ENCODE assay signal across 28 cellular contexts in the genomic region with DNA sequence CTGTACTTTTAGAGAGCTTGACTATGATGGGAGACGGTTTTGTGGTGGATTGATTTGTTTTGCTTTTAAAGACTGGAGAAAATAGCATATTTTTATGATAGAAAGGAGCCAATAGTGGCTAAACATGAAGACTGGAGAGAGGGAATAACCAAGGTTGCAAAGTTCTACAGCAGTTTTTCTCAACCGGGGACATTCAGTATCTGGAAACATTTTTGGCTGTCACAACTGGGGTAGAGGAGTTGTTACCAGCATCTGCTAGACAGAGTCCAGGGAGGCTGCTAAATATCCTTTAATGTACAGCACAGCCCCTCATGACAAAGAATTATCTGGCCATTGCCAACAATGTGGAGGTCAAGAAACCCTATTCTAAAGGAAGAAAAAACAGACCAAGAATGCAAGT.
"Had no signal": no experiment of that assay in that cellular context is flagged by ENCODE, and none has a peak within 500 bp of the region (broad histone marks: within the 10 kb centered on the region; RNA-seq: fewer than 3 reads in every experiment).

No MANE protein-coding gene starts in this region.

- H3K27ac Mint-ChIP-seq: stimulated activated naive CD8-positive, alpha-beta T cell treated with anti-CD3 and anti-CD28 coated beads, Interleukin-15, Interleukin-2, amounts not matched to agents 100 ng/mL and 50 ng/mL, for 24 hours; type B pancreatic cell had no signal

- DNase-seq: stimulated activated CD4-positive, alpha-beta T cell treated with anti-CD3 and anti-CD28 coated beads, Interleukin-2, amount 100 ng/mL, for 48 hours; stimulated activated CD4-positive, alpha-beta T cell treated with anti-CD3 and anti-CD28 coated beads, Interleukin-4, amount 100 ng/mL, for 1 hour; stimulated activated CD4-positive, alpha-beta T cell treated with anti-CD3 and anti-CD28 coated beads, Interleukin-4, amount 100 ng/mL, for 24 hours; stimulated activated CD4-positive, alpha-beta T cell treated with anti-CD3 and anti-CD28 coated beads, Interleukin-4, amount 100 ng/mL, for 4 hours; stimulated activated CD8-positive, alpha-beta memory T cell treated with anti-CD3 and anti-CD28 coated beads, Interleukin-4, amount 100 ng/mL, for 48 hours; stimulated activated naive B cell treated with anti-CD40 and anti-IgM and Interleukin-4, amounts not matched to agents 10 μg/mL and 1 μg/mL and 100 μg/mL, for 72 hours; stimulated activated naive CD4-positive, alpha-beta T cell; stimulated activated naive CD4-positive, alpha-beta T cell treated with Interleukin-2 at 50 U/mL for 16 hours; stimulated activated naive CD8-positive, alpha-beta T cell treated with anti-CD3 and anti-CD28 coated beads, Interleukin-15, amount 100 ng/mL, for 72 hours; stimulated activated naive CD8-positive, alpha-beta T cell treated with anti-CD3 and anti-CD28 coated beads, Interleukin-15, Interleukin-2, amounts not matched to agents 100 U/mL and 50 U/mL, for 24 hours; stomach; substantia nigra; testis; thyroid gland; tibial artery; transverse colon; trophoblast cell; upper lobe of left lung; upper lobe of right lung; uterus had no signal

- H3K27me3 ChIP-seq: stomach, suprapubic skin, testis, thyroid gland, tibial artery, tibial nerve, transverse colon, upper lobe of left lung, upper lobe of right lung, uterus, vagina had no signal

- FAIRE-seq: urothelium cell line had no signal

- H3K4me3 ChIP-seq: stomach, suprapubic skin, testis, thoracic aorta, thyroid gland, tibial artery, tibial nerve, transverse colon, upper lobe of left lung, upper lobe of right lung, uterus, vagina had no signal

- ATAC-seq: stimulated activated memory B cell treated with anti-CD40 and anti-IgM and Interleukin-4, amounts not matched to agents 10 μg/mL and 1 μg/mL and 100 μg/mL, for 72 hours; stimulated activated naive B cell treated with anti-CD40 and anti-IgM and Interleukin-4, amounts not matched to agents 10 μg/mL and 1 μg/mL and 100 μg/mL, for 72 hours; stimulated activated naive CD8-positive, alpha-beta T cell treated with anti-CD3 and anti-CD28 coated beads, Interleukin-15, amount 100 ng/mL, for 72 hours; stimulated activated naive CD8-positive, alpha-beta T cell treated with anti-CD3 and anti-CD28 coated beads, Interleukin-15, Interleukin-2, amounts not matched to agents 100 U/mL and 50 U/mL, for 24 hours; upper lobe of right lung had no signal

- H3K36me3 ChIP-seq: stomach, suprapubic skin, thoracic aorta, thyroid gland, tibial artery, tibial nerve, transverse colon, upper lobe of left lung, upper lobe of right lung, uterus, vagina had no signal

- H3K4me3 Mint-ChIP-seq: stimulated activated memory B cell treated with anti-CD40 and anti-IgM and Interleukin-4, amounts not matched to agents 10 μg/mL and 1 μg/mL and 100 μg/mL, for 72 hours; stimulated activated naive B cell treated with anti-CD40 and anti-IgM and Interleukin-4, amounts not matched to agents 10 μg/mL and 1 μg/mL and 100 μg/mL, for 72 hours; stimulated activated naive CD8-positive, alpha-beta T cell treated with anti-CD3 and anti-CD28 coated beads, Interleukin-15, amount 100 ng/mL, for 72 hours; stimulated activated naive CD8-positive, alpha-beta T cell treated with anti-CD3 and anti-CD28 coated beads, Interleukin-15, Interleukin-2, amounts not matched to agents 100 ng/mL and 50 ng/mL, for 24 hours; type B pancreatic cell had no signal

- H3K4me1 Mint-ChIP-seq: stimulated activated memory B cell treated with anti-CD40 and anti-IgM and Interleukin-4, amounts not matched to agents 10 μg/mL and 1 μg/mL and 100 μg/mL, for 72 hours; stimulated activated naive CD8-positive, alpha-beta T cell treated with anti-CD3 and anti-CD28 coated beads, Interleukin-15, amount 100 ng/mL, for 72 hours had no signal

- H3K27ac ChIP-seq: stomach, suprapubic skin, testis, thoracic aorta, thyroid gland, tibial artery, tibial nerve, transverse colon, upper lobe of left lung, upper lobe of right lung, uterus, vagina had no signal

- H3K36me3 Mint-ChIP-seq: stimulated activated memory B cell treated with anti-CD40 and anti-IgM and Interleukin-4, amounts not matched to agents 10 μg/mL and 1 μg/mL and 100 μg/mL, for 72 hours; stimulated activated naive B cell treated with anti-CD40 and anti-IgM and Interleukin-4, amounts not matched to agents 10 μg/mL and 1 μg/mL and 100 μg/mL, for 72 hours; type B pancreatic cell had no signal

- H3K9me3 ChIP-seq: stomach, suprapubic skin, testis, thoracic aorta, thyroid gland, tibial artery, tibial nerve, transverse colon, upper lobe of left lung, upper lobe of right lung, uterus, vagina had no signal

- H3K9me3 Mint-ChIP-seq: stimulated activated memory B cell treated with anti-CD40 and anti-IgM and Interleukin-4, amounts not matched to agents 10 μg/mL and 1 μg/mL and 100 μg/mL, for 72 hours; stimulated activated naive B cell treated with anti-CD40 and anti-IgM and Interleukin-4, amounts not matched to agents 10 μg/mL and 1 μg/mL and 100 μg/mL, for 72 hours; stimulated activated naive CD8-positive, alpha-beta T cell treated with anti-CD3 and anti-CD28 coated beads, Interleukin-15, amount 100 ng/mL, for 72 hours; stimulated activated naive CD8-positive, alpha-beta T cell treated with anti-CD3 and anti-CD28 coated beads, Interleukin-15, Interleukin-2, amounts not matched to agents 100 ng/mL and 50 ng/mL, for 24 hours; type B pancreatic cell had no signal
